Comparison of ENCODE assay signal across 13 cellular contexts in the genomic region with DNA sequence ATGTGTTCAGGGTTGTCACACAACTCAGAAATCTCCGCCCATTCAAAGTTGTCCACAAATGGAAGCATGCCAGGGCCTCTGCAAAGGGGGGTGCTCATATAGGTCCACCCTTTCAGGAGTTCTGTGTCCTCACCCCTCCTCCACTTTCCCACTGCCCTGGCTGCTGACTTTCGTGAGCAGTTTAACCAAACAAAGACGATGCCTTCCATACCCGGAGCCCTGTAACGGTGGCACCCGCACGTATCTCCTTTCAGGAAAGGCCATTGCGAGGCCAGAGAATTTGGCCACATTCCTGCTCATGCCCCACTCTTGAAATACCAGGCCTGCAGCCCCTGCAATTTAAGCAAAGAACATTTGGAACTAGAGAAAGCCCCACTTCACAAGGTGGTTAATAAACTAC. TPM values are rescaled to one million over a fixed set of nuclear protein-coding genes. Genes with fewer than 3 reads are reported as not detected.
DNase-seq lines count a peak whose midpoint lies in the region; ATAC-seq and TF ChIP-seq lines count a peak whose summit lies in the region.
"Had no signal": no experiment of that assay in that cellular context is flagged by ENCODE, and none has a peak within 500 bp of the region (broad histone marks: within the 10 kb centered on the region; RNA-seq: fewer than 3 reads in every experiment).

No MANE protein-coding gene starts in this region.

- H3K4me1 ChIP-seq in RWPE2 (ENCODE audit: insufficient read depth, poor library complexity, severe bottlenecking) (peaks cover 7% of the 10 kb centered on the region), ovary (ENCODE audit: insufficient read depth) (peaks cover 8% of the 10 kb centered on the region), transverse colon (peaks cover 0 to 14% (median 7%) of the 10 kb centered on the region in 4 donors)

- H3K27ac Mint-ChIP-seq in activated CD8-positive, alpha-beta memory T cell treated with anti-CD3 and anti-CD28 coated beads, Interleukin-2, amount 10 ng/mL, durations not matched to agents 7 days and 5 days, result no peak overlapping the region
- H3K27ac Mint-ChIP-seq: CD4-positive, alpha-beta T cell; natural killer cell treated with Interleukin-12 subunit alpha and Interleukin-12 subunit beta and Interleukin-15 and Interleukin-18, amount 100 ng/mL, for 72 hours had no signal

- intact Hi-C loops in ovary (cut with DNase I), result no loop called here
- intact Hi-C loops in transverse colon (cut with DNase I; ENCODE audit: low total_unique reads), result no loop called here

- H3K27me3 Mint-ChIP-seq in activated CD8-positive, alpha-beta memory T cell treated with anti-CD3 and anti-CD28 coated beads, Interleukin-2, amount 10 ng/mL, durations not matched to agents 7 days and 5 days, result peaks cover 26% of the 10 kb centered on the region

- in situ Hi-C loops in transverse colon (cut with MboI; ENCODE audit: low pct_ligation_motif_present in 1 of 4, low pct_unique_long_range_greater_than_20kb in 1 of 4, low sequenced_read_pairs in 3 of 4), result no loop called here

- H3K4me3 ChIP-seq in RWPE2 (ENCODE audit: severe bottlenecking) (no peak overlapping the region), ovary (peak overlapping the region; percentile 45), transverse colon (peak overlapping the region in 3 of 4 donors; percentile 46 to 56 (median 47))
- H3K4me3 ChIP-seq: GM12878 had no signal

- H3K36me3 ChIP-seq in RWPE2 (ENCODE audit: low read depth) (no peaks in the 10 kb centered on the region), ovary (no peaks in the 10 kb centered on the region), transverse colon (no peaks in the 10 kb centered on the region)

- peak; percentile 15 for DNase-seq in RWPE2 (ENCODE audit: low spot score)
- DNase-seq in fibroblast of peridontal ligament (ENCODE audit: extremely low read depth), result peak; percentile 20
- peak in 1 of 5 donors; percentile 32 for DNase-seq in ovary
- no peak for DNase-seq in transverse colon
- no peak for DNase-seq in NCI-H1694 treated with DMSO at 0.1 percent for 48 hours (lab: John Stamatoyannopoulos, UW)
- no peak for DNase-seq in activated CD8-positive, alpha-beta memory T cell treated with anti-CD3 and anti-CD28 coated beads, Interleukin-2, amount 10 ng/mL, durations not matched to agents 7 days and 5 days
- no peak for DNase-seq in activated effector memory CD4-positive, alpha-beta T cell treated with Interleukin-2 at 50 U/mL for 16 hours
- DNase-seq: activated gamma-delta T cell treated with Interleukin-2 at 50 U/mL for 16 hours; CD4-positive, alpha-beta T cell; foreskin melanocyte; kidney glomerular epithelial cell had no signal

- TF ChIP-seq EP300 in ovary (IDR thresholded peaks at IDR 0.05), result no peak
- no peak for TF ChIP-seq EP300 in transverse colon (IDR thresholded peaks at IDR 0.05; ENCODE audit: low read depth)

- no peak for TF ChIP-seq POLR2A in ovary (IDR thresholded peaks at IDR 0.05)
- no peak for TF ChIP-seq POLR2A in transverse colon (IDR thresholded peaks at IDR 0.05)

- H3K9me3 ChIP-seq in RWPE2 (ENCODE audit: severe bottlenecking), result no peaks in the 10 kb centered on the region
- no peaks in the 10 kb centered on the region for H3K9me3 ChIP-seq in ovary
- no peaks in the 10 kb centered on the region for H3K9me3 ChIP-seq in transverse colon

- no peak overlapping the region for H3K27ac ChIP-seq in RWPE2 (ENCODE audit: poor library complexity, severe bottlenecking)
- peak overlapping the region in 1 of 2 donors; percentile 75 for H3K27ac ChIP-seq in ovary
- peak overlapping the region; percentile 85 to 92 (median 87) for H3K27ac ChIP-seq in transverse colon

- CTCF ChIA-PET in activated CD8-positive, alpha-beta memory T cell treated with anti-CD3 and anti-CD28 coated beads, Interleukin-2, amount 10 ng/mL, durations not matched to agents 7 days and 5 days (lab: Charles Lee), result interaction anchor here (0.6 kb wide), 1 partner anchor 1010 kb away, joined by 3 read pairs; no protein-coding TSS in a partner anchor

- WGBS in ovary, 3 donors, result 51 to 64% (median 57%) methylated on average over 8 of the region's 8 CpGs
- WGBS in transverse colon (ENCODE audit: low coverage in 1 of 2), 2 donors, result 58% methylated on average over 8 of the region's 8 CpGs; no CpG with 5 or more reads in 1 of the 2 donors

- no peak overlapping the region for H3K4me3 Mint-ChIP-seq in activated CD8-positive, alpha-beta memory T cell treated with anti-CD3 and anti-CD28 coated beads, Interleukin-2, amount 10 ng/mL, durations not matched to agents 7 days and 5 days
- H3K4me3 Mint-ChIP-seq: CD4-positive, alpha-beta T cell; natural killer cell treated with Interleukin-12 subunit alpha and Interleukin-12 subunit beta and Interleukin-15 and Interleukin-18, amount 100 ng/mL, for 72 hours had no signal

- no peaks in the 10 kb centered on the region for H3K4me1 Mint-ChIP-seq in activated CD8-positive, alpha-beta memory T cell treated with anti-CD3 and anti-CD28 coated beads, Interleukin-2, amount 10 ng/mL, durations not matched to agents 7 days and 5 days

- H3K27me3 ChIP-seq in RWPE2 (ENCODE audit: insufficient read depth, poor library complexity, severe bottlenecking), result no peaks in the 10 kb centered on the region
- no peaks in the 10 kb centered on the region for H3K27me3 ChIP-seq in ovary
- H3K27me3 ChIP-seq in transverse colon, result peaks cover 11% of the 10 kb centered on the region

- TF ChIP-seq CTCF in RWPE2 (IDR thresholded peaks at IDR 0.05; ENCODE audit: poor library complexity, severe bottlenecking), result no peak
- TF ChIP-seq CTCF in ovary (IDR thresholded peaks at IDR 0.05), result no peak
- TF ChIP-seq CTCF in transverse colon (IDR thresholded peaks at IDR 0.05), result no peak

- no peaks in the 10 kb centered on the region for H3K9me3 Mint-ChIP-seq in activated CD8-positive, alpha-beta memory T cell treated with anti-CD3 and anti-CD28 coated beads, Interleukin-2, amount 10 ng/mL, durations not matched to agents 7 days and 5 days (ENCODE audit: low read depth)
- H3K9me3 Mint-ChIP-seq: CD4-positive, alpha-beta T cell; natural killer cell treated with Interleukin-12 subunit alpha and Interleukin-12 subunit beta and Interleukin-15 and Interleukin-18, amount 100 ng/mL, for 72 hours had no signal

- H3K36me3 Mint-ChIP-seq in activated CD8-positive, alpha-beta memory T cell treated with anti-CD3 and anti-CD28 coated beads, Interleukin-2, amount 10 ng/mL, durations not matched to agents 7 days and 5 days, result no peaks in the 10 kb centered on the region
- H3K36me3 Mint-ChIP-seq: natural killer cell treated with Interleukin-12 subunit alpha and Interleukin-12 subunit beta and Interleukin-15 and Interleukin-18, amount 100 ng/mL, for 72 hours had no signal

- no peak for ATAC-seq in RWPE2 (ENCODE audit: low read depth)
- ATAC-seq in activated CD8-positive, alpha-beta memory T cell treated with anti-CD3 and anti-CD28 coated beads, Interleukin-2, amount 10 ng/mL, durations not matched to agents 7 days and 5 days, result no peak
- ATAC-seq: GM12878; natural killer cell treated with Interleukin-12 subunit alpha and Interleukin-12 subunit beta and Interleukin-15 and Interleukin-18, amount 100 ng/mL, for 72 hours had no signal

RNA-seq across cellular contexts. Expression of gene CPXM2, which starts 1.4 kb away (rescaled TPM):
- total RNA-seq in ovary, result 10 to 100 TPM in 4 of 7 donors, 1 to 10 TPM in 3; 5.5 to 22.1 (median 11.6) TPM
- 10 to 100 TPM; 13.3 to 66.0 TPM for polyA plus RNA-seq in ovary
- total RNA-seq in transverse colon, result 10 to 100 TPM in 3 of 4 donors, 1 to 10 TPM in 1; 7.8 to 19.1 (median 13.0) TPM
- total RNA-seq in activated CD8-positive, alpha-beta memory T cell treated with anti-CD3 and anti-CD28 coated beads, Interleukin-2, amount 10 ng/mL, durations not matched to agents 7 days and 5 days, result not detected
- total RNA-seq: CD4-positive, alpha-beta T cell; natural killer cell treated with Interleukin-12 subunit alpha and Interleukin-12 subunit beta and Interleukin-15 and Interleukin-18, amount 100 ng/mL, for 72 hours had no signal

Comparison
In these comparisons a context has a peak if more than half of its experiments do, and no peak if none do; other contexts are left out.
1. DNase-seq: peak in RWPE2 (single experiment) and fibroblast of peridontal ligament (single experiment); none in transverse colon (single experiment), NCI-H1694 treated with DMSO at 0.1 percent for 48 hours (single experiment), activated CD8-positive, alpha-beta memory T cell treated with anti-CD3 and anti-CD28 coated beads, Interleukin-2, amount 10 ng/mL, durations not matched to agents 7 days and 5 days (single experiment) and activated effector memory CD4-positive, alpha-beta T cell treated with Interleukin-2 at 50 U/mL for 16 hours (single experiment).
2. RNA of gene CPXM2, which starts 1.4 kb away (total RNA-seq): 7.8 to 19.1 TPM in transverse colon and 5.5 to 22.1 TPM in ovary; not detected in activated CD8-positive, alpha-beta memory T cell treated with anti-CD3 and anti-CD28 coated beads, Interleukin-2, amount 10 ng/mL, durations not matched to agents 7 days and 5 days; every median in the first group is over 4 times any median in the second.